In the genomic region with DNA sequence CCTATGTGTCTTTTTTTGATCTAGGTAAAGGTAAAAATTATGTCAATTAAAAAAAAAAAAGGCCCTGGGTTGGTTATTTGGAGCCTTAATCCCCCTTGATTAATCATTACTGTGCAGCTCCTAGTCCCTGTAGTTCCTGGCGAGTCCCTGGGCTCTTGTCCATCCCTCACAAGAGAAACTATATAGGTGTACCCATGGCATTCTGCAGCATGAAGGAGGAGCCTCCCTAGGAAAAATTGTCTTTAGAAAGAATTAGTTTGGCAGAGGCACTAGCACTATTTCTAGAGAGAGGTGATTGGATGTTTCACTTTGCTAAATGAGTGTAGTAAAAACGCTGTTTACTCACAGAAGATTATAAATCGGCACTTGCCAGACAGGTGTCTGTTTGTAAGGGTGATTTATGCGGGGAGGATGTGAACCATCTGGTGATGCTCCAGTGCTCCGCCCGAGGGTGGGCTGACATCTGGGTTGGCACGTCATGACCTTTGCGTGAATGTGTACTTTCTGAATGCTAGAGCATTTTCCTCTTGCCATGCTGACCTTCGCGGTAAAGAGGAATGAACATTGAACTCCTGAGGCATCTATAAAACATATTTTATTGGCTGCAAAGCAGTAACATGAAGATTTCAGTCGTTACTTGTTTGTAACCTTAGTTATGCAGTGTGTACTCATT, we compare ENCODE assay signal across 1 cellular context.
TF ChIP-seq lines count a peak whose summit lies in the region.

No MANE protein-coding gene starts in this region.

TF ChIP-seq in HEK293, 187 proteins besides CTCF, POLR2A, EP300 and RAD21 (continued from another document and continues in another):
- TF ChIP-seq, protein P1, sequence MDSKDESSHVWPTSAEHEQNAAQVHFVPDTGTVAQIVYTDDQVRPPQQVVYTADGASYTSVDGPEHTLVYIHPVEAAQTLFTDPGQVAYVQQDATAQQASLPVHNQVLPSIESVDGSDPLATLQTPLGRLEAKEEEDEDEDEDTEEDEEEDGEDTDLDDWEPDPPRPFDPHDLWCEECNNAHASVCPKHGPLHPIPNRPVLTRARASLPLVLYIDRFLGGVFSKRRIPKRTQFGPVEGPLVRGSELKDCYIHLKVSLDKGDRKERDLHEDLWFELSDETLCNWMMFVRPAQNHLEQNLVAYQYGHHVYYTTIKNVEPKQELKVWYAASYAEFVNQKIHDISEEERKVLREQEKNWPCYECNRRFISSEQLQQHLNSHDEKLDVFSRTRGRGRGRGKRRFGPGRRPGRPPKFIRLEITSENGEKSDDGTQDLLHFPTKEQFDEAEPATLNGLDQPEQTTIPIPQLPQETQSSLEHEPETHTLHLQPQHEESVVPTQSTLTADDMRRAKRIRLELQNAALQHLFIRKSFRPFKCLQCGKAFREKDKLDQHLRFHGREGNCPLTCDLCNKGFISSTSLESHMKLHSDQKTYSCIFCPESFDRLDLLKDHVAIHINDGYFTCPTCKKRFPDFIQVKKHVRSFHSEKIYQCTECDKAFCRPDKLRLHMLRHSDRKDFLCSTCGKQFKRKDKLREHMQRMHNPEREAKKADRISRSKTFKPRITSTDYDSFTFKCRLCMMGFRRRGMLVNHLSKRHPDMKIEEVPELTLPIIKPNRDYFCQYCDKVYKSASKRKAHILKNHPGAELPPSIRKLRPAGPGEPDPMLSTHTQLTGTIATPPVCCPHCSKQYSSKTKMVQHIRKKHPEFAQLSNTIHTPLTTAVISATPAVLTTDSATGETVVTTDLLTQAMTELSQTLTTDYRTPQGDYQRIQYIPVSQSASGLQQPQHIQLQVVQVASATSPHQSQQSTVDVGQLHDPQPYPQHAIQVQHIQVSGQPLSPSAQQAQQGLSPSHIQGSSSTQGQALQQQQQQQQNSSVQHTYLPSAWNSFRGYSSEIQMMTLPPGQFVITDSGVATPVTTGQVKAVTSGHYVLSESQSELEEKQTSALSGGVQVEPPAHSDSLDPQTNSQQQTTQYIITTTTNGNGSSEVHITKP (tag by site-specific recombination; IDR thresholded peaks at IDR 0.05), result no peak; the same call in 1 of the 2 replicates
- TF ChIP-seq ZNF629 (tag by site-specific recombination; IDR thresholded peaks at IDR 0.05) (peak; percentile 42), ZSCAN16 (tag by site-specific recombination; IDR thresholded peaks at IDR 0.05) (0 out of 2 replicates have a peak, but pooled peaks have one; percentile 32), KLF7 (tag by site-specific recombination; IDR thresholded peaks at IDR 0.05; ENCODE audit: borderline replicate concordance) (peak; percentile 52; the same call in 1 of the 2 replicates), ZNF670 (tag by site-specific recombination; IDR thresholded peaks at IDR 0.05; ENCODE audit: low read depth) (no peak), GLIS1 (tag by site-specific recombination; IDR thresholded peaks at IDR 0.05) (0 out of 2 replicates have a peak, but pooled peaks have one; percentile 16), SP7 (tag by site-specific recombination; IDR thresholded peaks at IDR 0.05) (peak; percentile 95), WT1 (tag by site-specific recombination; IDR thresholded peaks at IDR 0.05) (peak; percentile 96), ZNF473 (tag by site-specific recombination; IDR thresholded peaks at IDR 0.05) (no peak), ZXDB (tag by site-specific recombination; IDR thresholded peaks at IDR 0.05) (peak; percentile 59; the same call in 1 of the 2 replicates), OVOL3 (tag by site-specific recombination; IDR thresholded peaks at IDR 0.05) (0 out of 2 replicates have a peak, but pooled peaks have one; percentile 60), BCL11A (tag by site-specific recombination; IDR thresholded peaks at IDR 0.05; ENCODE audit: low read depth) (0 out of 2 replicates have a peak, but pooled peaks have one; percentile 64), ZNF792 (tag by site-specific recombination; IDR thresholded peaks at IDR 0.05) (0 out of 2 replicates have a peak, but pooled peaks have one; percentile 51), ZNF423 (tag by site-specific recombination; IDR thresholded peaks at IDR 0.05) (no peak), ZSCAN30 (tag by site-specific recombination; IDR thresholded peaks at IDR 0.05) (peak; percentile 84), ZNF221 (tag by site-specific recombination; IDR thresholded peaks at IDR 0.05; ENCODE audit: borderline replicate concordance) (no peak), OSR2 (tag by site-specific recombination; IDR thresholded peaks at IDR 0.05) (peak; percentile 45; the same call in 1 of the 2 replicates), ZBTB8A (tag by site-specific recombination; IDR thresholded peaks at IDR 0.05) (0 out of 2 replicates have a peak, but pooled peaks have one; percentile 25), GLI2 (tag by site-specific recombination; IDR thresholded peaks at IDR 0.05; ENCODE audit: borderline replicate concordance, low read depth) (no peak), FEZF1 (tag by site-specific recombination; IDR thresholded peaks at IDR 0.05) (peak; percentile 85), SP2 (tag by site-specific recombination; IDR thresholded peaks at IDR 0.05) (peak; percentile 38), ZFP41 (tag by site-specific recombination; IDR thresholded peaks at IDR 0.05; ENCODE audit: borderline replicate concordance) (no peak), ZEB2 (tag by site-specific recombination; IDR thresholded peaks at IDR 0.05) (0 out of 2 replicates have a peak, but pooled peaks have one; percentile 16), ZNF843 (tag by site-specific recombination; IDR thresholded peaks at IDR 0.05) (peak; percentile 92), ZNF133 (tag by site-specific recombination; IDR thresholded peaks at IDR 0.05) (no peak), PRDM1 (tag by site-specific recombination; IDR thresholded peaks at IDR 0.05) (no peak), ZNF514 (tag by site-specific recombination; IDR thresholded peaks at IDR 0.05) (no peak), ZNF366 (tag by site-specific recombination; conservative IDR thresholded peaks at IDR 0.05) (peak; percentile 51; the same call in 1 of the 2 replicates), SP3 (tag by site-specific recombination; IDR thresholded peaks at IDR 0.05) (peak; percentile 46; the same call in 1 of the 2 replicates), ZNF600 (tag by site-specific recombination; IDR thresholded peaks at IDR 0.05) (0 out of 2 replicates have a peak, but pooled peaks have one; percentile 33), SCRT1 (tag by site-specific recombination; IDR thresholded peaks at IDR 0.05; ENCODE audit: borderline replicate concordance) (peak; percentile 60), ZNF341 (tag by site-specific recombination; IDR thresholded peaks at IDR 0.05; ENCODE audit: low read depth) (0 out of 2 replicates have a peak, but pooled peaks have one; percentile 32)
- TF ChIP-seq, protein P2, sequence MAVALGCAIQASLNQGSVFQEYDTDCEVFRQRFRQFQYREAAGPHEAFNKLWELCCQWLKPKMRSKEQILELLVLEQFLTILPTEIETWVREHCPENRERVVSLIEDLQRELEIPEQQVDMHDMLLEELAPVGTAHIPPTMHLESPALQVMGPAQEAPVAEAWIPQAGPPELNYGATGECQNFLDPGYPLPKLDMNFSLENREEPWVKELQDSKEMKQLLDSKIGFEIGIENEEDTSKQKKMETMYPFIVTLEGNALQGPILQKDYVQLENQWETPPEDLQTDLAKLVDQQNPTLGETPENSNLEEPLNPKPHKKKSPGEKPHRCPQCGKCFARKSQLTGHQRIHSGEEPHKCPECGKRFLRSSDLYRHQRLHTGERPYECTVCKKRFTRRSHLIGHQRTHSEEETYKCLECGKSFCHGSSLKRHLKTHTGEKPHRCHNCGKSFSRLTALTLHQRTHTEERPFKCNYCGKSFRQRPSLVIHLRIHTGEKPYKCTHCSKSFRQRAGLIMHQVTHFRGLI (tag by site-specific recombination; IDR thresholded peaks at IDR 0.05), result 0 out of 2 replicates have a peak, but pooled peaks have one; percentile 35
- TF ChIP-seq, protein P3, sequence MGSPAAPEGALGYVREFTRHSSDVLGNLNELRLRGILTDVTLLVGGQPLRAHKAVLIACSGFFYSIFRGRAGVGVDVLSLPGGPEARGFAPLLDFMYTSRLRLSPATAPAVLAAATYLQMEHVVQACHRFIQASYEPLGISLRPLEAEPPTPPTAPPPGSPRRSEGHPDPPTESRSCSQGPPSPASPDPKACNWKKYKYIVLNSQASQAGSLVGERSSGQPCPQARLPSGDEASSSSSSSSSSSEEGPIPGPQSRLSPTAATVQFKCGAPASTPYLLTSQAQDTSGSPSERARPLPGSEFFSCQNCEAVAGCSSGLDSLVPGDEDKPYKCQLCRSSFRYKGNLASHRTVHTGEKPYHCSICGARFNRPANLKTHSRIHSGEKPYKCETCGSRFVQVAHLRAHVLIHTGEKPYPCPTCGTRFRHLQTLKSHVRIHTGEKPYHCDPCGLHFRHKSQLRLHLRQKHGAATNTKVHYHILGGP (tag by site-specific recombination; IDR thresholded peaks at IDR 0.05), result peak; percentile 30; the same call in 1 of the 2 replicates
- TF ChIP-seq, protein P4, sequence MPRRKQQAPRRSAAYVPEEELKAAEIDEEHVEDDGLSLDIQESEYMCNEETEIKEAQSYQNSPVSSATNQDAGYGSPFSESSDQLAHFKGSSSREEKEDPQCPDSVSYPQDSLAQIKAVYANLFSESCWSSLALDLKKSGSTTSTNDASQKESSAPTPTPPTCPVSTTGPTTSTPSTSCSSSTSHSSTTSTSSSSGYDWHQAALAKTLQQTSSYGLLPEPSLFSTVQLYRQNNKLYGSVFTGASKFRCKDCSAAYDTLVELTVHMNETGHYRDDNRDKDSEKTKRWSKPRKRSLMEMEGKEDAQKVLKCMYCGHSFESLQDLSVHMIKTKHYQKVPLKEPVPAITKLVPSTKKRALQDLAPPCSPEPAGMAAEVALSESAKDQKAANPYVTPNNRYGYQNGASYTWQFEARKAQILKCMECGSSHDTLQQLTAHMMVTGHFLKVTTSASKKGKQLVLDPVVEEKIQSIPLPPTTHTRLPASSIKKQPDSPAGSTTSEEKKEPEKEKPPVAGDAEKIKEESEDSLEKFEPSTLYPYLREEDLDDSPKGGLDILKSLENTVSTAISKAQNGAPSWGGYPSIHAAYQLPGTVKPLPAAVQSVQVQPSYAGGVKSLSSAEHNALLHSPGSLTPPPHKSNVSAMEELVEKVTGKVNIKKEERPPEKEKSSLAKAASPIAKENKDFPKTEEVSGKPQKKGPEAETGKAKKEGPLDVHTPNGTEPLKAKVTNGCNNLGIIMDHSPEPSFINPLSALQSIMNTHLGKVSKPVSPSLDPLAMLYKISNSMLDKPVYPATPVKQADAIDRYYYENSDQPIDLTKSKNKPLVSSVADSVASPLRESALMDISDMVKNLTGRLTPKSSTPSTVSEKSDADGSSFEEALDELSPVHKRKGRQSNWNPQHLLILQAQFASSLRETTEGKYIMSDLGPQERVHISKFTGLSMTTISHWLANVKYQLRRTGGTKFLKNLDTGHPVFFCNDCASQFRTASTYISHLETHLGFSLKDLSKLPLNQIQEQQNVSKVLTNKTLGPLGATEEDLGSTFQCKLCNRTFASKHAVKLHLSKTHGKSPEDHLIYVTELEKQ (tag by site-specific recombination; IDR thresholded peaks at IDR 0.05; ENCODE audit: borderline replicate concordance), result peak; percentile 79
- TF ChIP-seq, protein P5, sequence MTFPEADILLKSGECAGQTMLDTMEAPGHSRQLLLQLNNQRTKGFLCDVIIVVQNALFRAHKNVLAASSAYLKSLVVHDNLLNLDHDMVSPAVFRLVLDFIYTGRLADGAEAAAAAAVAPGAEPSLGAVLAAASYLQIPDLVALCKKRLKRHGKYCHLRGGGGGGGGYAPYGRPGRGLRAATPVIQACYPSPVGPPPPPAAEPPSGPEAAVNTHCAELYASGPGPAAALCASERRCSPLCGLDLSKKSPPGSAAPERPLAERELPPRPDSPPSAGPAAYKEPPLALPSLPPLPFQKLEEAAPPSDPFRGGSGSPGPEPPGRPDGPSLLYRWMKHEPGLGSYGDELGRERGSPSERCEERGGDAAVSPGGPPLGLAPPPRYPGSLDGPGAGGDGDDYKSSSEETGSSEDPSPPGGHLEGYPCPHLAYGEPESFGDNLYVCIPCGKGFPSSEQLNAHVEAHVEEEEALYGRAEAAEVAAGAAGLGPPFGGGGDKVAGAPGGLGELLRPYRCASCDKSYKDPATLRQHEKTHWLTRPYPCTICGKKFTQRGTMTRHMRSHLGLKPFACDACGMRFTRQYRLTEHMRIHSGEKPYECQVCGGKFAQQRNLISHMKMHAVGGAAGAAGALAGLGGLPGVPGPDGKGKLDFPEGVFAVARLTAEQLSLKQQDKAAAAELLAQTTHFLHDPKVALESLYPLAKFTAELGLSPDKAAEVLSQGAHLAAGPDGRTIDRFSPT (tag by site-specific recombination; IDR thresholded peaks at IDR 0.05), result peak; percentile 42; the same call in 1 of the 2 replicates
- TF ChIP-seq, protein P6, sequence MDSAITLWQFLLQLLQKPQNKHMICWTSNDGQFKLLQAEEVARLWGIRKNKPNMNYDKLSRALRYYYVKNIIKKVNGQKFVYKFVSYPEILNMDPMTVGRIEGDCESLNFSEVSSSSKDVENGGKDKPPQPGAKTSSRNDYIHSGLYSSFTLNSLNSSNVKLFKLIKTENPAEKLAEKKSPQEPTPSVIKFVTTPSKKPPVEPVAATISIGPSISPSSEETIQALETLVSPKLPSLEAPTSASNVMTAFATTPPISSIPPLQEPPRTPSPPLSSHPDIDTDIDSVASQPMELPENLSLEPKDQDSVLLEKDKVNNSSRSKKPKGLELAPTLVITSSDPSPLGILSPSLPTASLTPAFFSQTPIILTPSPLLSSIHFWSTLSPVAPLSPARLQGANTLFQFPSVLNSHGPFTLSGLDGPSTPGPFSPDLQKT (IDR thresholded peaks at IDR 0.05; ENCODE audit: borderline replicate concordance, low read depth, low read length), result no peak
- TF ChIP-seq, protein P7, sequence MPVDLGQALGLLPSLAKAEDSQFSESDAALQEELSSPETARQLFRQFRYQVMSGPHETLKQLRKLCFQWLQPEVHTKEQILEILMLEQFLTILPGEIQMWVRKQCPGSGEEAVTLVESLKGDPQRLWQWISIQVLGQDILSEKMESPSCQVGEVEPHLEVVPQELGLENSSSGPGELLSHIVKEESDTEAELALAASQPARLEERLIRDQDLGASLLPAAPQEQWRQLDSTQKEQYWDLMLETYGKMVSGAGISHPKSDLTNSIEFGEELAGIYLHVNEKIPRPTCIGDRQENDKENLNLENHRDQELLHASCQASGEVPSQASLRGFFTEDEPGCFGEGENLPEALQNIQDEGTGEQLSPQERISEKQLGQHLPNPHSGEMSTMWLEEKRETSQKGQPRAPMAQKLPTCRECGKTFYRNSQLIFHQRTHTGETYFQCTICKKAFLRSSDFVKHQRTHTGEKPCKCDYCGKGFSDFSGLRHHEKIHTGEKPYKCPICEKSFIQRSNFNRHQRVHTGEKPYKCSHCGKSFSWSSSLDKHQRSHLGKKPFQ (tag by site-specific recombination; IDR thresholded peaks at IDR 0.05), result 0 out of 2 replicates have a peak, but pooled peaks have one; percentile 29
- TF ChIP-seq, protein P8, sequence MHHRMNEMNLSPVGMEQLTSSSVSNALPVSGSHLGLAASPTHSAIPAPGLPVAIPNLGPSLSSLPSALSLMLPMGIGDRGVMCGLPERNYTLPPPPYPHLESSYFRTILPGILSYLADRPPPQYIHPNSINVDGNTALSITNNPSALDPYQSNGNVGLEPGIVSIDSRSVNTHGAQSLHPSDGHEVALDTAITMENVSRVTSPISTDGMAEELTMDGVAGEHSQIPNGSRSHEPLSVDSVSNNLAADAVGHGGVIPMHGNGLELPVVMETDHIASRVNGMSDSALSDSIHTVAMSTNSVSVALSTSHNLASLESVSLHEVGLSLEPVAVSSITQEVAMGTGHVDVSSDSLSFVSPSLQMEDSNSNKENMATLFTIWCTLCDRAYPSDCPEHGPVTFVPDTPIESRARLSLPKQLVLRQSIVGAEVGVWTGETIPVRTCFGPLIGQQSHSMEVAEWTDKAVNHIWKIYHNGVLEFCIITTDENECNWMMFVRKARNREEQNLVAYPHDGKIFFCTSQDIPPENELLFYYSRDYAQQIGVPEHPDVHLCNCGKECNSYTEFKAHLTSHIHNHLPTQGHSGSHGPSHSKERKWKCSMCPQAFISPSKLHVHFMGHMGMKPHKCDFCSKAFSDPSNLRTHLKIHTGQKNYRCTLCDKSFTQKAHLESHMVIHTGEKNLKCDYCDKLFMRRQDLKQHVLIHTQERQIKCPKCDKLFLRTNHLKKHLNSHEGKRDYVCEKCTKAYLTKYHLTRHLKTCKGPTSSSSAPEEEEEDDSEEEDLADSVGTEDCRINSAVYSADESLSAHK (tag by site-specific recombination; IDR thresholded peaks at IDR 0.05), result peak; percentile 76
